In genomic region chr6:142112451-142113061, GRCh38 we compare ENCODE assay signal across 1 cellular context.
TF ChIP-seq lines count a peak whose summit lies in the region.

No MANE protein-coding gene starts in this region.

TF ChIP-seq in GM23338, 12 proteins besides CTCF, POLR2A, EP300 and RAD21 (continued from another document):
- TF ChIP-seq ZNF462 (CRISPR knock-in tag; IDR thresholded peaks at IDR 0.05) = no peak
- no peak for TF ChIP-seq POLR2AphosphoS5 (IDR thresholded peaks at IDR 0.05; ENCODE audit: low read depth)
- TF ChIP-seq STAT1 (IDR thresholded peaks at IDR 0.05; ENCODE audit: unreplicated experiment) = no peak
